In the genomic region with DNA sequence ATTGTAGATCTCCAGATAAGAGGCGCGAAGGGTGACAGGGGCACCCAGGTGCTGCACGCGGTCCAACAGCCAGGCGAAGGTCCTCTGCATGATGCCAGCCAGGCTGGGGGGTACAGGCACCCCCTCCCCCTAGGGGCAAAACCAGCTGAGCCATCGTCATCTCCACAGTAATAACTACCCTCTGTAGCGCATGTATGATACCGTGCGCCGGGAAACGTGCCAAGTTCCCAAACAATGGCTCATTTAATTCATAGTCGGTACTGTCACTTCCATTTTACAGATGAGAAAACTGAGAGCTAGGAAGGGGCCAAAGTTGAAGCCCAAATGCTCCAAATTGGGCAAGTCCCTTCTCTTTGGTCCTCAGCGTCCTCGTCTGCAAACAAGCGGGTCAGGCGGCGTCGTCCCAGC, we compare ENCODE assay signal across 9 cellular contexts. TPM values are rescaled to one million over a fixed set of nuclear protein-coding genes. Genes with fewer than 3 reads are reported as not detected.
DNase-seq lines count a peak whose midpoint lies in the region; ATAC-seq, FAIRE-seq and TF ChIP-seq lines count a peak whose summit lies in the region.
"Had no signal": no experiment of that assay in that cellular context is flagged by ENCODE, and none has a peak within 500 bp of the region (broad histone marks: within the 10 kb centered on the region; RNA-seq: fewer than 3 reads in every experiment).

No MANE protein-coding gene starts in this region.

- no peaks in the 10 kb centered on the region for H4K20me1 ChIP-seq in astrocyte (ENCODE audit: insufficient read depth, low read length)

- peak overlapping the region; percentile 79 for H3K4me2 ChIP-seq in astrocyte (ENCODE audit: low read length)

- no peak overlapping the region for H3K27ac Mint-ChIP-seq in activated naive CD4-positive, alpha-beta T cell treated with anti-CD3 and anti-CD28 coated beads, Interleukin-2, amount 50 U/mL, for 24 hours
- no peak overlapping the region for H3K27ac Mint-ChIP-seq in astrocyte (ENCODE audit: unreplicated experiment)
- peak overlapping the region; percentile 39 for H3K27ac Mint-ChIP-seq in type B pancreatic cell

- peaks cover 4% of the 10 kb centered on the region for H3K27me3 ChIP-seq in astrocyte (ENCODE audit: insufficient read depth, low read length)
- H3K27me3 ChIP-seq in lower lobe of right lung (ENCODE audit: low read depth), result peaks cover 22% of the 10 kb centered on the region

- DNase-seq in activated naive CD4-positive, alpha-beta T cell treated with Interleukin-2 at 50 U/mL for 16 hours, result no peak
- peak; percentile 13 for DNase-seq in astrocyte (ENCODE audit: low read depth)
- DNase-seq in lower lobe of right lung, result no peak
- DNase-seq in type B pancreatic cell (ENCODE audit: extremely low spot score, unreplicated experiment), result no peak
- no peak for DNase-seq in stimulated activated CD4-positive, alpha-beta T cell treated with anti-CD3 and anti-CD28 coated beads, Interleukin-12 subunit alpha, Interleukin-12 subunit beta, amount 100 ng/mL, for 4 hours
- no peak for DNase-seq in NCI-H1930 (lab: John Stamatoyannopoulos, UW)
- DNase-seq: activated CD4-positive, alpha-beta T cell treated with anti-CD3 and anti-CD28 coated beads for 1 hour had no signal

- H3K4me1 ChIP-seq in astrocyte (ENCODE audit: insufficient read depth, low read length) (peaks cover 5% of the 10 kb centered on the region), lower lobe of right lung (peaks cover 14% of the 10 kb centered on the region)

- H3K9ac ChIP-seq in astrocyte (ENCODE audit: low read length), result no peak overlapping the region

- intact Hi-C loops in lower lobe of right lung (cut with DNase I), result no loop called here

- H3K36me3 Mint-ChIP-seq in activated naive CD4-positive, alpha-beta T cell treated with anti-CD3 and anti-CD28 coated beads, Interleukin-2, amount 50 U/mL, for 24 hours, result no peaks in the 10 kb centered on the region
- H3K36me3 Mint-ChIP-seq in astrocyte (ENCODE audit: low read depth, unreplicated experiment) (peaks cover 2% of the 10 kb centered on the region), type B pancreatic cell (peaks cover 4% of the 10 kb centered on the region)

- H3K4me1 Mint-ChIP-seq in activated naive CD4-positive, alpha-beta T cell treated with anti-CD3 and anti-CD28 coated beads, Interleukin-2, amount 50 U/mL, for 24 hours, result peaks cover 13% of the 10 kb centered on the region
- H3K4me1 Mint-ChIP-seq in astrocyte (ENCODE audit: low read depth, unreplicated experiment) (peaks cover 2% of the 10 kb centered on the region), type B pancreatic cell (ENCODE audit: unreplicated experiment) (peaks cover 17% of the 10 kb centered on the region)

- H3K36me3 ChIP-seq in astrocyte (ENCODE audit: insufficient read depth, low read length), result no peaks in the 10 kb centered on the region
- no peaks in the 10 kb centered on the region for H3K36me3 ChIP-seq in lower lobe of right lung

- H3K4me3 Mint-ChIP-seq in activated naive CD4-positive, alpha-beta T cell treated with anti-CD3 and anti-CD28 coated beads, Interleukin-2, amount 50 U/mL, for 24 hours, result peak overlapping the region; percentile 65
- H3K4me3 Mint-ChIP-seq in astrocyte (ENCODE audit: unreplicated experiment) (peak overlapping the region; percentile 66), type B pancreatic cell (peak overlapping the region; percentile 82)

- ATAC-seq in lower lobe of right lung, result peak in 1 of 2 donors; percentile 1
- no peak for ATAC-seq in HG02938 (IDR thresholded peaks at IDR 0.05; ENCODE audit: unreplicated experiment)

- peak overlapping the region; percentile 21 for H2AFZ ChIP-seq in astrocyte (ENCODE audit: low read depth, low read length)

- H3K9me3 Mint-ChIP-seq in activated naive CD4-positive, alpha-beta T cell treated with anti-CD3 and anti-CD28 coated beads, Interleukin-2, amount 50 U/mL, for 24 hours, result peaks cover 5% of the 10 kb centered on the region
- H3K9me3 Mint-ChIP-seq in astrocyte (ENCODE audit: unreplicated experiment), result peaks cover 8% of the 10 kb centered on the region
- peaks cover 2% of the 10 kb centered on the region for H3K9me3 Mint-ChIP-seq in type B pancreatic cell

- TF ChIP-seq CTCF in astrocyte (IDR thresholded peaks at IDR 0.05; ENCODE audit: insufficient read depth, low read depth, low read length) (no peak), lower lobe of right lung (IDR thresholded peaks at IDR 0.05) (no peak), type B pancreatic cell (conservative IDR thresholded peaks at IDR 0.05) (no peak)

- H3K79me2 ChIP-seq in astrocyte (ENCODE audit: insufficient read depth, low read length), result no peaks in the 10 kb centered on the region

- H3K9me3 ChIP-seq in astrocyte (ENCODE audit: insufficient read depth, low read depth, low read length), result peaks cover 3% of the 10 kb centered on the region
- no peaks in the 10 kb centered on the region for H3K9me3 ChIP-seq in lower lobe of right lung

- H3K27ac ChIP-seq in astrocyte (ENCODE audit: low read depth, low read length) (no peak overlapping the region), lower lobe of right lung (no peak overlapping the region)

- H3K27me3 Mint-ChIP-seq in activated naive CD4-positive, alpha-beta T cell treated with anti-CD3 and anti-CD28 coated beads, Interleukin-2, amount 50 U/mL, for 24 hours, result peaks cover 26% of the 10 kb centered on the region
- H3K27me3 Mint-ChIP-seq in astrocyte (ENCODE audit: low read depth, unreplicated experiment) (peaks cover 63% of the 10 kb centered on the region), type B pancreatic cell (peaks cover 41% of the 10 kb centered on the region)

- H3K4me3 ChIP-seq in astrocyte (ENCODE audit: insufficient read depth, low read depth, low read length), result no peak overlapping the region
- peak overlapping the region; percentile 58 for H3K4me3 ChIP-seq in lower lobe of right lung

- no peak for FAIRE-seq in astrocyte (lab: Jason Lieb, UNC)

RNA-seq across cellular contexts. Expression of a gene that starts 1.5 kb away (rescaled TPM):
- total RNA-seq in astrocyte, result 0.34 and 0.50 TPM in 2 replicates
- 4.8 TPM for total RNA-seq in lower lobe of right lung
- 33.2 and 35.9 TPM in 2 replicates for total RNA-seq in type B pancreatic cell (ENCODE audit: low replicate concordance)

RNA-seq across cellular contexts. Expression of a gene that starts 19.5 kb away (rescaled TPM):
- 0.19 TPM in 1 of 2 replicates, not detected in the other for total RNA-seq in astrocyte
- total RNA-seq in lower lobe of right lung, result 1.0 TPM
- total RNA-seq in type B pancreatic cell (ENCODE audit: low replicate concordance), result 110 and 230 TPM in 2 replicates

RNA-seq across cellular contexts. Expression of a gene that starts 57.7 kb away (rescaled TPM):
- total RNA-seq in astrocyte (27.6 and 31.2 TPM in 2 replicates), lower lobe of right lung (13.0 TPM), type B pancreatic cell (ENCODE audit: low replicate concordance) (29.5 and 65.1 TPM in 2 replicates)

Comparison
In these comparisons a context has a peak if more than half of its experiments do, and no peak if none do; other contexts are left out.
1. RNA of a gene that starts 19.5 kb away (total RNA-seq): 110 to 230 TPM in type B pancreatic cell; 1.0 TPM in lower lobe of right lung (single experiment) and 0.19 TPM in astrocyte; every median in the first group is over 10 times any median in the second.
2. Peak in every context shown above with its lines, with median percentiles within 50 percentile points of each other: H3K4me3 Mint-ChIP-seq.